Comparison of ENCODE assay signal across 8 cellular contexts in the genomic region with DNA sequence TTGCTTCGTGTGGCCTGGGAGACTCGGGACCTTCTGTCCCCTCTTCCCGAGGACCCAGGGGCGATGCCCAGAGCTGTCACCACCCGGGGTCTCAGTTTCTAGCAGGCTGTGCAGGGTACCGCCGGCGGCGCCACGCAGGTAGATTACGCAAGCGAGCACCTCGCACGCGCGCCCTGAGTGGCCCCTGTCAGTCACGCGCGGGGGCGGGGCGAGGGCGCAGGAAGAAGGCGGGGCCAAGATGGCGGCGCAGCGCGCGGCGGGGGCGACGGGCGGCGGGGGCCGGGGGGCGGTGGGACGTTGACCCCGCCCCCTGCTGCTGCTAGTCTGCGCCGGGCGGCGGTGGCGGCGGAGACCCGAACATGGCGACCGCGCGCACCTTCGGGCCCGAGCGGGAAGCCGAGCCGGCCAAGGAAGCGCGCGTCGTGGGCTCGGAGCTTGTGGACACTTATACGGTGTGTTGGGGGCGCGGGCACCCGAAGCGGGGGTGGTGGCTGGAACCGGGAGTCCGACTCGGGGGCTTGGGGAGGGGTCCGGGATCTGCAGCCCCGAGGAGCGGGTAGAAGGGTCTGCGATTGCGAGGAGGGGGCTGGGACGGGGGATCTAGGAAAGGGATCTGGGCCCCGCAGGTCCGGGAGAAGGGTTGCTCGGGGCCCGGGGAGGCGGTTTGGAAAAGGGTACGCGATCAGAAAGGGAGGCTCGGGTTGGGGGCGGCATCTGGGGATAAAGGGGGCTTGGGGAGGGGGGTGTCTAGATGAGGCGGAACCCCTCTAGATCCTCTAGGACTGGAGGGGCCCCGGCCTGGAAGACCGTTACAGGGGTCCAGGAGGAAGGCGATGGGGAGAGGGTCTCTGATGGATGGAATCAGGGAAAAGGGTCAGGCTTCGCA. TPM values are rescaled to one million over a fixed set of nuclear protein-coding genes. Genes with fewer than 3 reads are reported as not detected.
DNase-seq lines count a peak whose midpoint lies in the region; ATAC-seq and TF ChIP-seq lines count a peak whose summit lies in the region.

A gene (plus strand): TSS at position 322 of the 886 bp plus-strand sequence. CDS start 38 bp downstream, at position 360.

- H3K9me3 ChIP-seq in neuron (ENCODE audit: low read length) (no peaks in the 10 kb centered on the region), subcutaneous abdominal adipose tissue (ENCODE audit: control insufficient read depth in 5 of 5, low read length in 5 of 5) (no peaks in the 10 kb centered on the region)

- H3K27ac ChIP-seq in foreskin keratinocyte, result peak within 1 kb of the TSS; percentile 79
- H3K27ac ChIP-seq in subcutaneous abdominal adipose tissue (ENCODE audit: low read depth, low read length), result peak within 1 kb of the TSS; percentile 93

- peaks cover 2% of the 10 kb centered on the region for H3K27me3 Mint-ChIP-seq in IgD-negative memory B cell

- no peaks in the 10 kb centered on the region for H3K9me3 Mint-ChIP-seq in IgD-negative memory B cell

- H3K4me1 ChIP-seq in foreskin keratinocyte (peaks cover 17% of the 10 kb centered on the region), neuron (ENCODE audit: insufficient read depth, low read length) (peaks cover 30% of the 10 kb centered on the region), subcutaneous abdominal adipose tissue (ENCODE audit: control insufficient read depth in 5 of 5, insufficient read depth in 5 of 5, low read length in 5 of 5) (peaks cover 3 to 33% (median 25%) of the 10 kb centered on the region in 5 donors)

- H3K36me3 Mint-ChIP-seq in IgD-negative memory B cell, result no peaks in the 10 kb centered on the region

- ATAC-seq in GM21447 (IDR thresholded peaks at IDR 0.05; ENCODE audit: unreplicated experiment), result peak; percentile 64
- peak; percentile 64 for ATAC-seq in foreskin keratinocyte

- peak within 1 kb of the TSS; percentile 79 to 94 (median 87) for H3K9ac ChIP-seq in subcutaneous abdominal adipose tissue (ENCODE audit: low read length in 5 of 5)

- peak within 1 kb of the TSS; percentile 90 for H2AFZ ChIP-seq in neuron (ENCODE audit: low read depth, low read length)

- peak within 1 kb of the TSS; percentile 88 to 98 (median 96) for H3K4me3 Mint-ChIP-seq in IgD-negative memory B cell

- H3K27me3 ChIP-seq in foreskin keratinocyte (no peaks in the 10 kb centered on the region), neuron (ENCODE audit: insufficient read depth, low read length) (peaks cover 2% of the 10 kb centered on the region), subcutaneous abdominal adipose tissue (ENCODE audit: control insufficient read depth in 5 of 5, insufficient read depth in 4 of 5, low read length in 5 of 5) (no peaks in the 10 kb centered on the region)

- no peak for TF ChIP-seq CTCF in foreskin keratinocyte (conservative IDR thresholded peaks at IDR 0.05)

- H3K4me1 Mint-ChIP-seq in IgD-negative memory B cell, result peaks cover 20 to 31% (median 26%) of the 10 kb centered on the region in 3 donors

- peaks cover 29% of the 10 kb centered on the region for H3K36me3 ChIP-seq in neuron (ENCODE audit: insufficient read depth, low read length)
- H3K36me3 ChIP-seq in subcutaneous abdominal adipose tissue (ENCODE audit: control insufficient read depth in 5 of 5, insufficient read depth in 5 of 5, low read length in 5 of 5), result peaks cover 8 to 27% (median 18%) of the 10 kb centered on the region in 5 donors

- H3K4me3 ChIP-seq in neuron (ENCODE audit: low read length) (peak within 1 kb of the TSS; percentile 80), subcutaneous abdominal adipose tissue (ENCODE audit: low read depth in 1 of 5, low read length in 5 of 5) (peak within 1 kb of the TSS; percentile 80 to 90 (median 86))

- peak; percentile 87 for TF ChIP-seq POLR2A in Raji (IDR thresholded peaks at IDR 0.05; ENCODE audit: insufficient read depth, low read depth, low read length)

- DNase-seq in DMS53 (lab: John Stamatoyannopoulos, UW), result peak; percentile 83
- DNase-seq in activated gamma-delta T cell (lab: John Stamatoyannopoulos, UW), result peak; percentile 93
- DNase-seq in foreskin keratinocyte, result no peak

- H3K27ac Mint-ChIP-seq in IgD-negative memory B cell, result peak within 1 kb of the TSS; percentile 95 to 99 (median 96)

RNA-seq across cellular contexts. Expression of the gene that starts here (rescaled TPM):
- 25.2 TPM for polyA plus RNA-seq in IgD-negative memory B cell
- 40.3 and 52.9 TPM in 2 replicates for total RNA-seq in foreskin keratinocyte
- polyA plus RNA-seq in foreskin keratinocyte, result 20.9 and 23.9 TPM in 2 replicates

Comparison
In these comparisons a context has a peak if more than half of its experiments do, and no peak if none do; other contexts are left out.
1. DNase-seq: peak in DMS53 (single experiment) and activated gamma-delta T cell (single experiment); none in foreskin keratinocyte (0 of 2).